Comparison of ENCODE assay signal across 30 cellular contexts in genomic region chr11:3026803-3027202, GRCh38.
"Had no signal": no experiment of that assay in that cellular context is flagged by ENCODE, and none has a peak within 500 bp of the region (broad histone marks: within the 10 kb centered on the region; RNA-seq: fewer than 3 reads in every experiment).

No MANE protein-coding gene starts in this region.

- ATAC-seq: activated CD4-positive, CD25-positive, alpha-beta regulatory T cell treated with anti-CD3 and anti-CD28 coated beads, Interleukin-2, amount 50 U/mL, for 24 hours; activated CD8-positive, alpha-beta memory T cell treated with anti-CD3 and anti-CD28 coated beads, Interleukin-2, amount 10 ng/mL, durations not matched to agents 7 days and 5 days; activated CD8-positive, alpha-beta T cell treated with anti-CD3 and anti-CD28 coated beads, Interleukin-2, amount 10 ng/mL, durations not matched to agents 7 days and 5 days; activated naive CD4-positive, alpha-beta T cell treated with anti-CD3 and anti-CD28 coated beads, Interleukin-2, amount 50 U/mL, for 72 hours; gastroesophageal sphincter; T-helper 17 cell had no signal

- H3K27ac ChIP-seq: ascending aorta, breast epithelium, cardiac muscle cell, colonic mucosa, epithelial cell of prostate, esophagus squamous epithelium, gastroesophageal sphincter, WERI-Rb-1 had no signal

- H3K4me1 ChIP-seq: breast epithelium, colonic mucosa had no signal

- H3K27me3 ChIP-seq: ascending aorta, breast epithelium, cardiac muscle cell, colonic mucosa, esophagus squamous epithelium, gastroesophageal sphincter had no signal

- FAIRE-seq: endometrium, endothelial cell of umbilical vein had no signal

- H3K4me3 ChIP-seq: ascending aorta, breast epithelium, cardiac muscle cell, colonic mucosa, esophagus squamous epithelium, gastroesophageal sphincter had no signal

- H3K9me3 ChIP-seq: ascending aorta, breast epithelium, colonic mucosa, esophagus squamous epithelium, gastroesophageal sphincter had no signal

- DNase-seq: activated B cell treated with CpG ODN at 0.5 μM for 24 hours; activated CD4-positive, alpha-beta memory T cell treated with anti-CD3 and anti-CD28 coated beads for 36 hours; activated CD4-positive, alpha-beta T cell treated with anti-CD3 and anti-CD28 coated beads, Interleukin-2, amount 10 ng/mL, durations not matched to agents 24 days and 14 days; activated CD8-positive, alpha-beta memory T cell treated with anti-CD3 and anti-CD28 coated beads, Interleukin-2, amount 10 ng/mL, durations not matched to agents 7 days and 5 days; activated CD8-positive, alpha-beta memory T cell treated with anti-CD3 and anti-CD28 coated beads, Interleukin-2, amount 50 U/mL, for 4 hours; activated CD8-positive, alpha-beta T cell treated with anti-CD3 and anti-CD28 coated beads, Interleukin-2, amount 10 ng/mL, durations not matched to agents 7 days and 5 days; activated effector memory CD4-positive, alpha-beta T cell treated with anti-CD3 and anti-CD28 coated beads, Interleukin-2, amount 50 U/mL, for 16 hours; activated naive CD4-positive, alpha-beta T cell treated with anti-CD3 and anti-CD28 coated beads for 36 hours; activated naive CD8-positive, alpha-beta T cell treated with anti-CD3 and anti-CD28 coated beads, Interleukin-2, amount 10 ng/mL, durations not matched to agents 7 days and 5 days; activated T-cell treated with anti-CD3 and anti-CD28 coated beads, Interleukin-2, amount 50 U/mL, for 1 hour; activated T-cell treated with anti-CD3 and anti-CD28 coated beads, Interleukin-2, amount 50 U/mL, for 48 hours; central memory CD4-positive, alpha-beta T cell; cerebellar nuclear complex; colonic mucosa; effector CD8-positive, alpha-beta T cell; esophagus squamous epithelium; foreskin melanocyte; T-helper 1 cell; T-helper 17 cell; T1000; WERI-Rb-1 had no signal
